19 cellular contexts compared by ENCODE assay signal in the genomic region with DNA sequence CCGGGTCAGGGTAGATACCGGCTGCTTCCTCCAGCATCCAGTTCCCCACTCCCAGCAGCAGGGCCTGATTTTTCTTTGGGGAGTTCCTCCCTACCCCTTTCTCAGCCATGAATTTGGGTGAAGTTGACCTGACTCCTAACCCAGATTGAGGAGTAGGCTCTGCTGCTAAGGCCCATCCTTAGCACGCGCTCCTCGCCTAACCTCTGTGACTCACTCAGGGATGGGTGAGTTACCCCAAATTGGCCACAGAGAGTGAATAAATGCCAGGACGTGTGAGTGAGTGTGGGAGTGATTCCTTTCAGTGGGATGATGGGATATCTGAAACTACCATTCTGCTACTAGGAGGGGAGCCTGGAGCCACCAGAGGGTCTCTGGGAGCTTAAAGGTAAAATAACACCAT. TPM values are rescaled to one million over a fixed set of nuclear protein-coding genes. Genes with fewer than 3 reads are reported as not detected.
DNase-seq lines count a peak whose midpoint lies in the region; ATAC-seq and TF ChIP-seq lines count a peak whose summit lies in the region.
"Had no signal": no experiment of that assay in that cellular context is flagged by ENCODE, and none has a peak within 500 bp of the region (broad histone marks: within the 10 kb centered on the region; RNA-seq: fewer than 3 reads in every experiment).

No MANE protein-coding gene starts in this region.

- no TSS peak for BruUV-seq in mammary epithelial cell (replicated peaks; lab: Mats Ljungman, UMichigan)

- peaks cover 11% of the 10 kb centered on the region for H3K4me1 ChIP-seq in mammary epithelial cell (ENCODE audit: insufficient read depth, low read length)
- H3K4me1 ChIP-seq: A549, BE2C had no signal

- H3K9ac ChIP-seq in mammary epithelial cell (ENCODE audit: insufficient read depth, low read length), result no peak overlapping the region

- no peaks in the 10 kb centered on the region for H3K79me2 ChIP-seq in mammary epithelial cell (ENCODE audit: insufficient read depth, low read length)

- H3K9me3 Mint-ChIP-seq in stimulated activated naive CD8-positive, alpha-beta T cell treated with anti-CD3 and anti-CD28 coated beads, Interleukin-15, amount 100 ng/mL, for 72 hours, result no peaks in the 10 kb centered on the region

- TF ChIP-seq CTCF in mammary epithelial cell (conservative IDR thresholded peaks at IDR 0.05 in 1 of 2, IDR thresholded peaks at IDR 0.05 in 1 of 2; ENCODE audit: extremely low read depth in 1 of 2, insufficient read depth in 1 of 2, low read depth in 1 of 2, low read length in 2 of 2), result no peak

- peak; percentile 58 for ATAC-seq in stimulated activated naive CD8-positive, alpha-beta T cell treated with anti-CD3 and anti-CD28 coated beads, Interleukin-15, Interleukin-2, amounts not matched to agents 100 U/mL and 50 U/mL, for 24 hours
- no peak for ATAC-seq in stimulated activated naive CD8-positive, alpha-beta T cell treated with anti-CD3 and anti-CD28 coated beads, Interleukin-15, amount 100 ng/mL, for 72 hours
- ATAC-seq: A549, GM12878, K562, SK-N-SH treated with all-trans-retinoic acid at 6 μM for 48 hours had no signal

- intact Hi-C loops in mammary epithelial cell (cut with micrococcal nuclease), result no loop called here

- CTCF ChIA-PET in mammary epithelial cell (lab: Charles Lee; ENCODE audit: low non-redundant PET), result no interaction called here

- H4K20me1 ChIP-seq in mammary epithelial cell (ENCODE audit: insufficient read depth, low read length), result no peaks in the 10 kb centered on the region

- H3K27ac ChIP-seq in mammary epithelial cell (ENCODE audit: insufficient read depth, low read depth, low read length), result no peak overlapping the region
- H3K27ac ChIP-seq: A549 had no signal

- H2AFZ ChIP-seq in mammary epithelial cell (ENCODE audit: low read depth, low read length), result no peak overlapping the region

- no peaks in the 10 kb centered on the region for H3K27me3 Mint-ChIP-seq in stimulated activated naive CD8-positive, alpha-beta T cell treated with anti-CD3 and anti-CD28 coated beads, Interleukin-15, amount 100 ng/mL, for 72 hours

- no peak overlapping the region for H3K4me3 ChIP-seq in mammary epithelial cell (replicated peaks in 1 of 3; ENCODE audit: insufficient read depth in 1 of 3, low read depth in 2 of 3, low read length in 3 of 3)
- H3K4me3 ChIP-seq: A549, GM12878, K562 had no signal

- in situ Hi-C loops in mammary epithelial cell (cut with MboI; ENCODE audit: low sequenced_read_pairs in 2 of 2), result no loop called here

- peaks cover 10% of the 10 kb centered on the region for H3K4me1 Mint-ChIP-seq in stimulated activated naive CD8-positive, alpha-beta T cell treated with anti-CD3 and anti-CD28 coated beads, Interleukin-15, amount 100 ng/mL, for 72 hours

- H3K36me3 ChIP-seq in mammary epithelial cell (ENCODE audit: insufficient read depth, low read length), result no peaks in the 10 kb centered on the region
- H3K36me3 ChIP-seq: BE2C had no signal

- no peaks in the 10 kb centered on the region for H3K9me3 ChIP-seq in mammary epithelial cell (replicated peaks; ENCODE audit: insufficient read depth, low read length)
- H3K9me3 ChIP-seq: A549, BE2C had no signal

- no peak for DNase-seq in stimulated activated naive CD8-positive, alpha-beta T cell treated with anti-CD3 and anti-CD28 coated beads, Interleukin-15, Interleukin-2, amounts not matched to agents 100 U/mL and 50 U/mL, for 24 hours
- DNase-seq in stimulated activated naive CD8-positive, alpha-beta T cell treated with anti-CD3 and anti-CD28 coated beads, Interleukin-15, amount 100 ng/mL, for 72 hours, result no peak
- DNase-seq in mammary epithelial cell (peak; percentile 50), left kidney (ENCODE audit: low read depth, low spot score) (peak; percentile 22), NCI-H1694 (lab: John Stamatoyannopoulos, UW) (no peak), SIG-M5 treated with dmso at 0.1 percent for 504 hours (lab: John Stamatoyannopoulos, UW; ENCODE audit: unreplicated experiment) (no peak), activated gamma-delta T cell (lab: John Stamatoyannopoulos, UW) (no peak)
- DNase-seq: BE2C, H7, NCI-H1105, NCI-H146, NCI-H2029 treated with DMSO at 0.1 percent for 48 hours, OCI-M1, SIG-M5 had no signal

- no peaks in the 10 kb centered on the region for H3K27me3 ChIP-seq in mammary epithelial cell (ENCODE audit: insufficient read depth, low read length)
- H3K27me3 ChIP-seq: BE2C had no signal

- 76% methylated on average over 6 of the region's 6 CpGs for WGBS in mammary epithelial cell (ENCODE audit: low coverage, missing lambda C conversion rate)

- no peak overlapping the region for H3K4me3 Mint-ChIP-seq in stimulated activated naive CD8-positive, alpha-beta T cell treated with anti-CD3 and anti-CD28 coated beads, Interleukin-15, amount 100 ng/mL, for 72 hours

- no peak overlapping the region for H3K27ac Mint-ChIP-seq in stimulated activated naive CD8-positive, alpha-beta T cell treated with anti-CD3 and anti-CD28 coated beads, Interleukin-15, amount 100 ng/mL, for 72 hours

- no peak overlapping the region for H3K4me2 ChIP-seq in mammary epithelial cell (ENCODE audit: insufficient read depth, low read depth, low read length)
- H3K4me2 ChIP-seq: A549 had no signal

- dilution Hi-C loops in mammary epithelial cell (cut with HindIII; ENCODE audit: low sequenced_read_pairs), result no loop called here

RNA-seq across cellular contexts. Expression of a gene that starts 28.9 kb away (rescaled TPM):
- not detected for total RNA-seq in mammary epithelial cell
- polyA plus RNA-seq in mammary epithelial cell, result not detected
- polyA minus RNA-seq in mammary epithelial cell, result not detected
- total RNA-seq: GM12878, H7, K562, LHCN-M2 had no signal
- polyA plus RNA-seq: K562 had no signal

RNA-seq across cellular contexts. Expression of a gene that starts 59.4 kb away (rescaled TPM):
- 10 to 100 TPM; 62.8 to 72.8 TPM for total RNA-seq in mammary epithelial cell
- polyA plus RNA-seq in mammary epithelial cell, result 33.7 TPM
- 85.5 TPM for polyA minus RNA-seq in mammary epithelial cell

Comparison
In these comparisons a context has a peak if more than half of its experiments do, and no peak if none do; other contexts are left out.
1. DNase-seq: peak in mammary epithelial cell (single experiment) and left kidney (single experiment); none in stimulated activated naive CD8-positive, alpha-beta T cell treated with anti-CD3 and anti-CD28 coated beads, Interleukin-15, Interleukin-2, amounts not matched to agents 100 U/mL and 50 U/mL, for 24 hours (single experiment), stimulated activated naive CD8-positive, alpha-beta T cell treated with anti-CD3 and anti-CD28 coated beads, Interleukin-15, amount 100 ng/mL, for 72 hours (0 of 2), NCI-H1694 (single experiment), SIG-M5 treated with dmso at 0.1 percent for 504 hours (single experiment) and activated gamma-delta T cell (single experiment).